17 cellular contexts compared by ENCODE assay signal in the genomic region with DNA sequence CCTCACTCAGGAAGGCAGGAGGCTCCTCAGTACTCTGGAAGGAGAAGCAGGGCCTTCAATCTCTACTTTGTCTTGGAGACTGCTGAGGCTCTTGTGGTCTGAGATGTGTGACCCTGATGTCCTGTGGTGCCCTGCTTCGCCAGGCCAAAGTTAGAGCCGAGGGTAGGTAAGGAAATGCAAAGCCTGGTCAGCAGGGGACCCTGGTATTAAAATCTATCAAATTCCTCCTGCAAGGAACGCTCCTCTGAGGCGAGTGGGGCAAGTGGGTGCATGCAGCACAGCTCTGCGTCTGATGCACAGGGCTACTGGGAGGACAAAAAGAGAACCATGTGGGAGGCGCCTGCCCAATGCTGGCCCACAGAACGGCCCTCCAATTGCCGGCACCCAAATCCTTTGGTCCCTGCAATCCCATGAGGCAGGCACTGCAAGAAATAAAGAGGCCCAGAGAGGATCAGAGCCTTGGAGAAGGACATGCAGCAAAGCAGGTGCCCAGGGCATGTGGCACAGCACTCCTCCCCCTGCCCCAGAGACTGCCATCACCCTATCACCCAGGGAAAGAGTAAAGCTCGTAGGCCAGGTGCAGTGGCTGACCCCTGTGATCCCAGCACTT. TPM values are rescaled to one million over a fixed set of nuclear protein-coding genes. Genes with fewer than 3 reads are reported as not detected.
DNase-seq lines count a peak whose midpoint lies in the region; ATAC-seq and TF ChIP-seq lines count a peak whose summit lies in the region.
"Had no signal": no experiment of that assay in that cellular context is flagged by ENCODE, and none has a peak within 500 bp of the region (broad histone marks: within the 10 kb centered on the region; RNA-seq: fewer than 3 reads in every experiment).

No MANE protein-coding gene starts in this region.

- peaks cover 20% of the 10 kb centered on the region for H3K4me1 ChIP-seq in mesendoderm (ENCODE audit: control insufficient read depth, low read depth, low read length)
- no peaks in the 10 kb centered on the region for H3K4me1 ChIP-seq in aorta (ENCODE audit: control insufficient read depth in 1 of 2, insufficient read depth in 2 of 2, low read length in 2 of 2)
- H3K4me1 ChIP-seq in transverse colon: peaks cover 12 to 34% (median 28%) of the 10 kb centered on the region in 4 donors

- ATAC-seq in left ventricle myocardium superior (no peak), T-helper 17 cell (no peak), aorta (ENCODE audit: low FRiP score) (no peak)
- ATAC-seq: activated T-cell treated with anti-CD3 and anti-CD28 coated beads, Interleukin-2, amount 50 U/mL, for 4 hours; gastrocnemius medialis; SK-N-SH treated with all-trans-retinoic acid at 6 μM for 48 hours had no signal

- H3K36me3 ChIP-seq in mesendoderm (ENCODE audit: control insufficient read depth, insufficient read depth, low read length) (no peaks in the 10 kb centered on the region), aorta (ENCODE audit: control insufficient read depth in 1 of 2, insufficient read depth in 2 of 2, low read length in 1 of 2) (no peaks in the 10 kb centered on the region), transverse colon (no peaks in the 10 kb centered on the region)
- H3K36me3 ChIP-seq: gastrocnemius medialis had no signal

- no peak for TF ChIP-seq EP300 in transverse colon (IDR thresholded peaks at IDR 0.05; ENCODE audit: low read depth)

- intact Hi-C loops in cardiac septum (cut with DNase I) (no loop called here), left ventricle myocardium superior (cut with micrococcal nuclease) (no loop called here), aorta (cut with DNase I) (no loop called here), transverse colon (cut with DNase I; ENCODE audit: low total_unique reads) (no loop called here)

- H2BK5ac ChIP-seq in mesendoderm (ENCODE audit: low read length): no peak overlapping the region

- H3K4me3 ChIP-seq in mesendoderm (ENCODE audit: low read length) (no peak overlapping the region), aorta (ENCODE audit: low read length in 2 of 2) (no peak overlapping the region), transverse colon (no peak overlapping the region)
- H3K4me3 ChIP-seq: gastrocnemius medialis had no signal

- H3K79me1 ChIP-seq in mesendoderm (ENCODE audit: low read length): no peaks in the 10 kb centered on the region

- H3K27ac ChIP-seq in mesendoderm (ENCODE audit: low read depth, low read length) (no peak overlapping the region), aorta (ENCODE audit: low read depth in 1 of 2, low read length in 2 of 2) (no peak overlapping the region), transverse colon (no peak overlapping the region)
- H3K27ac ChIP-seq: gastrocnemius medialis had no signal

- no peak overlapping the region for H2BK120ac ChIP-seq in mesendoderm (ENCODE audit: low read depth, low read length)

- no peak for TF ChIP-seq POLR2A in transverse colon (IDR thresholded peaks at IDR 0.05)

- in situ Hi-C loops in transverse colon (cut with MboI; ENCODE audit: low pct_ligation_motif_present in 1 of 4, low pct_unique_long_range_greater_than_20kb in 1 of 4, low sequenced_read_pairs in 3 of 4): no loop called here

- H3K27me3 ChIP-seq in mesendoderm (ENCODE audit: insufficient read depth, low read length, poor library complexity) (no peaks in the 10 kb centered on the region), aorta (ENCODE audit: control insufficient read depth in 1 of 2, insufficient read depth in 2 of 2, low read length in 1 of 2) (no peaks in the 10 kb centered on the region), transverse colon (no peaks in the 10 kb centered on the region)
- H3K27me3 ChIP-seq: gastrocnemius medialis had no signal

- no peak for TF ChIP-seq CTCF in transverse colon (IDR thresholded peaks at IDR 0.05)

- H3K79me2 ChIP-seq in mesendoderm (ENCODE audit: control insufficient read depth, insufficient read depth, low read length): no peaks in the 10 kb centered on the region

- whole genome bisulfite sequencing in mesendoderm (ENCODE audit: extremely low coverage, insufficient coverage, low lambda C conversion rate): no CpG with 5 or more reads among the region's 9 CpGs
- WGBS in aorta, 2 donors: 79 to 82% methylated on average over 9 of the region's 9 CpGs
- WGBS in transverse colon (ENCODE audit: low coverage in 1 of 2), 2 donors: 85 to 91% methylated on average over 4 to 8 of the region's 9 CpGs

- DNase-seq in cardiac septum (ENCODE audit: low spot score): peak; percentile 57
- DNase-seq in left ventricle myocardium superior: no peak
- peak in 1 of 3 donors; percentile 1 for DNase-seq in T-helper 17 cell
- DNase-seq in mesendoderm: no peak
- peak; percentile 18 to 39 for DNase-seq in aorta
- no peak for DNase-seq in transverse colon
- no peak for DNase-seq in NCI-H526 treated with DMSO at 0.1 percent for 48 hours (lab: John Stamatoyannopoulos, UW)
- DNase-seq: activated CD4-positive, alpha-beta T cell treated with anti-CD3 and anti-CD28 coated beads, Interleukin-2, amount 10 ng/mL, durations not matched to agents 24 days and 14 days; activated T-cell treated with anti-CD3 and anti-CD28 coated beads, Interleukin-2, amount 50 U/mL, for 4 hours; COR-L47; gastrocnemius medialis; KG1; NCI-H1930; NCI-H446; stimulated activated CD4-positive, alpha-beta T cell treated with anti-CD3 and anti-CD28 coated beads, Interleukin-12 subunit alpha, Interleukin-12 subunit beta, amount 100 ng/mL, for 4 hours; stimulated activated CD8-positive, alpha-beta memory T cell treated with anti-CD3 and anti-CD28 coated beads, Interleukin-4, amount 100 ng/mL, for 48 hours had no signal

- H3K27ac Mint-ChIP-seq in T-helper 17 cell: peak overlapping the region; percentile 92
- H3K27ac Mint-ChIP-seq: activated CD4-positive, alpha-beta T cell treated with anti-CD3 and anti-CD28 coated beads, Interleukin-2, amount 10 ng/mL, durations not matched to agents 24 days and 14 days had no signal

- no peak overlapping the region for H4K5ac ChIP-seq in mesendoderm (ENCODE audit: low read length)

- no peak overlapping the region for H3K9ac ChIP-seq in mesendoderm (ENCODE audit: low read length)

- H3K9me3 ChIP-seq in T-helper 17 cell (ENCODE audit: control insufficient read depth, low read length, poor library complexity, severe bottlenecking): no peaks in the 10 kb centered on the region
- no peaks in the 10 kb centered on the region for H3K9me3 ChIP-seq in aorta (ENCODE audit: control insufficient read depth, low read length)
- no peaks in the 10 kb centered on the region for H3K9me3 ChIP-seq in transverse colon
- H3K9me3 ChIP-seq: gastrocnemius medialis had no signal

- no peak overlapping the region for H3K4me2 ChIP-seq in mesendoderm (ENCODE audit: low read length)

- H4K8ac ChIP-seq in mesendoderm (ENCODE audit: low read depth, low read length): no peak overlapping the region

- H3K4me3 Mint-ChIP-seq in T-helper 17 cell: no peak overlapping the region
- H3K4me3 Mint-ChIP-seq: activated CD4-positive, alpha-beta T cell treated with anti-CD3 and anti-CD28 coated beads, Interleukin-2, amount 10 ng/mL, durations not matched to agents 24 days and 14 days; activated T-cell treated with anti-CD3 and anti-CD28 coated beads, Interleukin-2, amount 50 U/mL, for 4 hours had no signal

- no peak overlapping the region for H3K23ac ChIP-seq in mesendoderm (ENCODE audit: low read length)

- H2AK5ac ChIP-seq in mesendoderm (ENCODE audit: low read length): no peak overlapping the region

- peaks cover 61% of the 10 kb centered on the region for H3K4me1 Mint-ChIP-seq in T-helper 17 cell

- no peaks in the 10 kb centered on the region for H3K27me3 Mint-ChIP-seq in T-helper 17 cell

- peaks cover 9% of the 10 kb centered on the region for H3K36me3 Mint-ChIP-seq in T-helper 17 cell (ENCODE audit: low read depth)

- no peak overlapping the region for H3K18ac ChIP-seq in mesendoderm (ENCODE audit: low read length)

- H3K56ac ChIP-seq in mesendoderm (ENCODE audit: low read length): peak overlapping the region; percentile 15

- no peak overlapping the region for H2BK15ac ChIP-seq in mesendoderm (replicated peaks; ENCODE audit: low read depth)

- H3K4ac ChIP-seq in mesendoderm (ENCODE audit: low read depth, low read length): no peak overlapping the region

RNA-seq across cellular contexts. Expression of a gene that starts 23.1 kb away (rescaled TPM):
- total RNA-seq in cardiac septum (40.7 TPM), left ventricle myocardium superior (49.5 TPM), T-helper 17 cell (10 to 100 TPM; 30.0 to 34.0 TPM), aorta (10 to 100 TPM; 48.5 to 84.1 TPM), transverse colon (100 to 1,000 TPM in 1 of 4 donors, 10 to 100 TPM in 3; 32.0 to 108 (median 63.0) TPM)
- polyA plus RNA-seq in mesendoderm (2013, experiment 1 of 2): 23.7 TPM
- polyA plus RNA-seq in mesendoderm (2013, experiment 2 of 2): 23.1 TPM
- polyA plus RNA-seq in aorta: 1 to 10 TPM; 7.8 to 8.0 TPM

Comparison
In these comparisons a context has a peak if more than half of its experiments do, and no peak if none do; other contexts are left out.
1. DNase-seq: peak in cardiac septum (single experiment) and aorta (2 of 2); none in left ventricle myocardium superior (single experiment), mesendoderm (single experiment), transverse colon (single experiment) and NCI-H526 treated with DMSO at 0.1 percent for 48 hours (single experiment).